In genomic region chr1:206586501-206587445, GRCh38 we compare ENCODE assay signal across 18 cellular contexts. TPM values are rescaled to one million over a fixed set of nuclear protein-coding genes. Genes with fewer than 3 reads are reported as not detected.
DNase-seq lines count a peak whose midpoint lies in the region; ATAC-seq and TF ChIP-seq lines count a peak whose summit lies in the region.
"Had no signal": no experiment of that assay in that cellular context is flagged by ENCODE, and none has a peak within 500 bp of the region (broad histone marks: within the 10 kb centered on the region; RNA-seq: fewer than 3 reads in every experiment).

No MANE protein-coding gene starts in this region.

- H3K27me3 ChIP-seq in uterus = no peaks in the 10 kb centered on the region
- H3K27me3 ChIP-seq: ovary, transverse colon had no signal

- ATAC-seq in memory B cell (ENCODE audit: low read depth) = no peak
- no peak for ATAC-seq in HG02885 (IDR thresholded peaks at IDR 0.05; ENCODE audit: poor library complexity, unreplicated experiment)
- ATAC-seq: HCT116 had no signal

- CTCF ChIA-PET in MCF 10A (lab: Yijun Ruan, JAX) = interaction anchor here (0.6 to 22.6 kb wide), 23 partner anchors 9 to 395 kb away, joined by 3 to 851 read pairs (median 5); partner anchors contain the start of genes IKBKE and RASSF5

- no TSS peak for BruUV-seq in MCF 10A (replicated peaks; lab: Mats Ljungman, UMichigan)

- no peak overlapping the region for H3K4me3 Mint-ChIP-seq in MCF 10A (ENCODE audit: unreplicated experiment)
- no peak overlapping the region for H3K4me3 Mint-ChIP-seq in activated naive CD8-positive, alpha-beta T cell treated with anti-CD3 and anti-CD28 coated beads for 36 hours
- H3K4me3 Mint-ChIP-seq in memory B cell = no peak overlapping the region

- no peak overlapping the region for H3K4me3 ChIP-seq in uterus
- H3K4me3 ChIP-seq: ovary, transverse colon had no signal

- H3K4me1 Mint-ChIP-seq in MCF 10A (ENCODE audit: insufficient read depth, unreplicated experiment) (peaks cover 37% of the 10 kb centered on the region), memory B cell (peaks cover 11% of the 10 kb centered on the region)
- H3K4me1 Mint-ChIP-seq in activated naive CD8-positive, alpha-beta T cell treated with anti-CD3 and anti-CD28 coated beads for 36 hours = peaks cover 70% of the 10 kb centered on the region

- H3K27me3 Mint-ChIP-seq in MCF 10A (ENCODE audit: insufficient read depth, unreplicated experiment) = no peaks in the 10 kb centered on the region
- H3K27me3 Mint-ChIP-seq in activated naive CD8-positive, alpha-beta T cell treated with anti-CD3 and anti-CD28 coated beads for 36 hours = no peaks in the 10 kb centered on the region
- no peaks in the 10 kb centered on the region for H3K27me3 Mint-ChIP-seq in memory B cell

- TF ChIP-seq POLR2A in uterus (IDR thresholded peaks at IDR 0.05) = no peak

- no peaks in the 10 kb centered on the region for H3K4me1 ChIP-seq in uterus

- H3K27ac Mint-ChIP-seq in MCF 10A (ENCODE audit: low read depth, unreplicated experiment) (no peak overlapping the region), memory B cell (peak overlapping the region; percentile 60)
- peak overlapping the region; percentile 93 for H3K27ac Mint-ChIP-seq in activated naive CD8-positive, alpha-beta T cell treated with anti-CD3 and anti-CD28 coated beads for 36 hours

- TF ChIP-seq CTCF in MCF 10A (IDR thresholded peaks at IDR 0.05; ENCODE audit: unreplicated experiment) (no peak), uterus (IDR thresholded peaks at IDR 0.05) (no peak)

- H3K9me3 Mint-ChIP-seq in MCF 10A (ENCODE audit: unreplicated experiment) = no peaks in the 10 kb centered on the region
- no peaks in the 10 kb centered on the region for H3K9me3 Mint-ChIP-seq in activated naive CD8-positive, alpha-beta T cell treated with anti-CD3 and anti-CD28 coated beads for 36 hours
- no peaks in the 10 kb centered on the region for H3K9me3 Mint-ChIP-seq in memory B cell

- peak overlapping the region; percentile 75 for H3K27ac ChIP-seq in uterus
- H3K27ac ChIP-seq: HL-60, transverse colon had no signal

- no peaks in the 10 kb centered on the region for H3K36me3 ChIP-seq in uterus
- H3K36me3 ChIP-seq: ovary had no signal

- intact Hi-C loops in MCF 10A (cut with micrococcal nuclease) = no loop called here
- intact Hi-C loops in uterus (cut with DNase I; ENCODE audit: low total_unique reads) = loop anchor here (10.0 kb wide), 1 partner anchor 92 kb away; no protein-coding TSS in a partner anchor

- H3K36me3 Mint-ChIP-seq in MCF 10A (ENCODE audit: insufficient read depth, unreplicated experiment) (peaks cover 41% of the 10 kb centered on the region), memory B cell (peaks cover 12% of the 10 kb centered on the region)
- H3K36me3 Mint-ChIP-seq in activated naive CD8-positive, alpha-beta T cell treated with anti-CD3 and anti-CD28 coated beads for 36 hours = peaks cover 57% of the 10 kb centered on the region

- POLR2A ChIA-PET in MCF 10A (lab: Yijun Ruan, JAX) = interaction anchor here (0.9 to 3.9 kb wide), 3 partner anchors 7 to 116 kb away, joined by 3 to 25 read pairs (median 4); partner anchors contain the start of gene IKBKE

- in situ Hi-C loops in T47D (cut with HindIII; ENCODE audit: low pct_unique_long_range_greater_than_20kb, low sequenced_read_pairs) = no loop called here

- peak; percentile 69 to 89 for DNase-seq in T47D (ENCODE audit: low read depth in 1 of 2, low spot score in 1 of 2)
- DNase-seq in MCF 10A (ENCODE audit: unreplicated experiment) = no peak
- DNase-seq in activated naive CD8-positive, alpha-beta T cell treated with anti-CD3 and anti-CD28 coated beads for 36 hours = no peak
- DNase-seq in memory B cell (ENCODE audit: low spot score in 2 of 2) = no peak
- DNase-seq in uterus = no peak
- DNase-seq in hypothalamus (lab: John Stamatoyannopoulos, UW) = no peak
- DNase-seq in NCI-H2196 (lab: John Stamatoyannopoulos, UW; ENCODE audit: unreplicated experiment) = no peak
- DNase-seq: activated CD8-positive, alpha-beta memory T cell treated with anti-CD3 and anti-CD28 coated beads, Interleukin-2, amount 50 U/mL, for 4 hours; effector CD8-positive, alpha-beta T cell; Kasumi-1; NCI-H1930; NCI-H526 treated with DMSO at 0.1 percent for 48 hours; ovary; stimulated activated CD4-positive, alpha-beta T cell treated with anti-CD3 and anti-CD28 coated beads, Interleukin-12 subunit alpha, Interleukin-12 subunit beta, amount 100 ng/mL, for 4 hours; transverse colon had no signal

- H3K9me3 ChIP-seq in uterus = no peaks in the 10 kb centered on the region
- H3K9me3 ChIP-seq: ovary, transverse colon had no signal

RNA-seq across cellular contexts. Expression of gene EIF2D, which starts 25.5 kb away (rescaled TPM):
- 110 and 116 TPM in 2 replicates for total RNA-seq in MCF 10A (2022)
- total RNA-seq in activated naive CD8-positive, alpha-beta T cell treated with anti-CD3 and anti-CD28 coated beads for 36 hours = 100 to 1,000 TPM; 112 to 113 TPM
- 100 to 1,000 TPM in 1 of 4 donors, 10 to 100 TPM in 3; 19.1 to 106 (median 54.2) TPM for total RNA-seq in uterus

RNA-seq across cellular contexts. Expression of gene DYRK3, which starts 48.6 kb away (rescaled TPM):
- 45.4 and 58.5 TPM in 2 replicates for total RNA-seq in MCF 10A (2022)
- total RNA-seq in activated naive CD8-positive, alpha-beta T cell treated with anti-CD3 and anti-CD28 coated beads for 36 hours = 1 to 10 TPM; 5.2 to 5.3 TPM
- total RNA-seq in uterus = 10 to 100 TPM; 10.8 to 24.7 (median 14.7) TPM

Comparison
In these comparisons a context has a peak if more than half of its experiments do, and no peak if none do; other contexts are left out.
1. DNase-seq: peak in T47D (2 of 2); none in MCF 10A (single experiment), activated naive CD8-positive, alpha-beta T cell treated with anti-CD3 and anti-CD28 coated beads for 36 hours (single experiment), memory B cell (0 of 2), uterus (0 of 2), hypothalamus (0 of 51) and NCI-H2196 (single experiment).